ENCODE assay signal across 14 cellular contexts in the genomic region with DNA sequence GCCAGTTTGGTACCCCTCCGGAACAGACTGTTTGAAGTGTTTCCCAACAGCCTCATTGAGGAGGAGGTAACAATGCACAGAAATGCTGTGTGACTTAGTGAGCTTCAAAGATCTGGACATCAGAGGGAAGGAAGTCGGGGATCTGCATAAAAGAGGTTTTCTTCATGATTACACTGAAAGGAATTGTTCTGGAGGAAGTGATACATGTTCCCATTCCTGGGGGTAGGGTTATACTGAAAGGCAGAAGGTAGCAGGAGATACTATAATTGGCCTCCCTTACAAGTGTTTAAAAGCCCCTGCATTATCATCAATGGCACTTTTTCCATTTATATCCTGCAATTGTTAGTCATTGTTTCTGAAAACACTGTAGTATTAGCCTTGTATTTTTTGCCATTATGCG.
DNase-seq lines count a peak whose midpoint lies in the region; ATAC-seq, FAIRE-seq and TF ChIP-seq lines count a peak whose summit lies in the region.
"Had no signal": no experiment of that assay in that cellular context is flagged by ENCODE, and none has a peak within 500 bp of the region (broad histone marks: within the 10 kb centered on the region; RNA-seq: fewer than 3 reads in every experiment).

No MANE protein-coding gene starts in this region.

- no peak for TF ChIP-seq POLR2A in H1 (IDR thresholded peaks at IDR 0.05; ENCODE audit: control extremely low read depth in 1 of 2, low read depth in 2 of 2, low read length in 2 of 2)

- H4K8ac ChIP-seq in H1 (ENCODE audit: extremely low read depth, insufficient read depth, low read length): no peak overlapping the region

- no peak overlapping the region for H3K23ac ChIP-seq in H1 (ENCODE audit: insufficient read length)

- no peak for FAIRE-seq in H1 (lab: Jason Lieb, UNC)
- FAIRE-seq in kidney (lab: Jason Lieb, UNC): no peak
- FAIRE-seq: GM12878, GM18507 had no signal

- no peaks in the 10 kb centered on the region for H3K27me3 Mint-ChIP-seq in HFFc6 (ENCODE audit: insufficient read depth)

- H3K36me3 ChIP-seq in H1 (ENCODE audit: control insufficient read depth in 2 of 4, insufficient read depth in 4 of 4, low read length in 3 of 4) (no peaks in the 10 kb centered on the region), skeletal muscle satellite cell (ENCODE audit: insufficient read depth, low read length) (no peaks in the 10 kb centered on the region), kidney (ENCODE audit: control insufficient read depth in 1 of 2, insufficient read depth in 2 of 2, low read length in 2 of 2) (no peaks in the 10 kb centered on the region)

- CTCF ChIA-PET in H1 (lab: Charles Lee; ENCODE audit: partially characterized antibody): no interaction called here

- DNase-seq in HFFc6 (peak; percentile 7), H1 (ENCODE audit: low read depth in 1 of 2, low spot score in 2 of 2) (no peak), iris pigment epithelial cell (ENCODE audit: low read depth) (peak; percentile 63), NCI-H2227 treated with DMSO at 0.1 percent for 48 hours (lab: John Stamatoyannopoulos, UW) (no peak), kidney (no peak)
- DNase-seq: CD8-positive, alpha-beta T cell; KG1; NCI-H1092; NCI-H446; NCI-H748 treated with DMSO at 0.1 percent for 48 hours had no signal

- no peak overlapping the region for H2BK20ac ChIP-seq in H1 (ENCODE audit: low read length)

- intact Hi-C loops in kidney (cut with DNase I): no loop called here

- no peak for TF ChIP-seq RAD21 in H1 (IDR thresholded peaks at IDR 0.05 in 1 of 2, conservative IDR thresholded peaks at IDR 0.05 in 1 of 2; ENCODE audit: low read depth in 2 of 2, low read length in 2 of 2)

- no peaks in the 10 kb centered on the region for H3K23me2 ChIP-seq in H1 (ENCODE audit: low read depth, low read length)

- no peaks in the 10 kb centered on the region for H3K27me3 ChIP-seq in H1 (replicated peaks in 1 of 4; ENCODE audit: control insufficient read depth in 3 of 4, extremely low read depth in 1 of 4, insufficient read depth in 3 of 4, low read length in 3 of 4)
- no peaks in the 10 kb centered on the region for H3K27me3 ChIP-seq in skeletal muscle satellite cell (ENCODE audit: control insufficient read depth, insufficient read depth, low read length)

- H3K4me1 ChIP-seq in H1 (replicated peaks in 1 of 4; ENCODE audit: control insufficient read depth in 3 of 4, insufficient read depth in 4 of 4, low read length in 3 of 4) (peaks cover 0 to 2% (median 0%) of the 10 kb centered on the region in 4 experiments; a peak in 1 of 7 replicates), skeletal muscle satellite cell (ENCODE audit: control insufficient read depth, insufficient read depth, low read length) (peaks cover 52% of the 10 kb centered on the region), kidney (ENCODE audit: control insufficient read depth in 1 of 2, insufficient read depth in 1 of 2, low read depth in 1 of 2, low read length in 2 of 2) (no peaks in the 10 kb centered on the region)

- no peak for TF ChIP-seq CTCF in HFFc6 (IDR thresholded peaks at IDR 0.05)
- no peak for TF ChIP-seq CTCF in H1 (IDR thresholded peaks at IDR 0.05; ENCODE audit: control extremely low read depth in 1 of 3, insufficient read depth in 1 of 3, low read depth in 1 of 3, low read length in 3 of 3)
- no peak for TF ChIP-seq CTCF in kidney (IDR thresholded peaks at IDR 0.05; ENCODE audit: borderline replicate concordance, extremely low read depth, insufficient read depth)

- no peaks in the 10 kb centered on the region for H3K79me1 ChIP-seq in H1 (ENCODE audit: low read depth, low read length)

- no peaks in the 10 kb centered on the region for H3K36me3 Mint-ChIP-seq in HFFc6 (ENCODE audit: low read depth)
- H3K36me3 Mint-ChIP-seq: CD8-positive, alpha-beta T cell had no signal

- H2BK15ac ChIP-seq in H1 (ENCODE audit: low read length): no peak overlapping the region

- TF ChIP-seq EP300 in H1 (IDR thresholded peaks at IDR 0.05; ENCODE audit: borderline replicate concordance in 1 of 2, low read depth in 2 of 2, low read length in 2 of 2): no peak

- no peak overlapping the region for H3K14ac ChIP-seq in H1 (ENCODE audit: insufficient read length)

- no peak overlapping the region for H2BK5ac ChIP-seq in H1 (ENCODE audit: low read depth, low read length)

- no peak overlapping the region for H2BK120ac ChIP-seq in H1 (replicated peaks; ENCODE audit: low read depth, low read length)

- no peak overlapping the region for H3K4ac ChIP-seq in H1 (replicated peaks; ENCODE audit: insufficient read length, low read depth, low read length)

- H3K4me2 ChIP-seq in H1 (ENCODE audit: insufficient read depth in 1 of 2, low read depth in 2 of 2, low read length in 2 of 2) (no peak overlapping the region), skeletal muscle satellite cell (ENCODE audit: low read length) (peak overlapping the region; percentile 10)

- WGBS in H1 (ENCODE audit: extremely low coverage in 1 of 2, insufficient coverage in 1 of 2, insufficient read length in 1 of 2, insufficient replicate concordance in 2 of 2, low coverage in 1 of 2, low lambda C conversion rate in 2 of 2, missing lambda C conversion rate in 1 of 2), 2 experiments: 87% methylated on average over 3 of the region's 3 CpGs; no CpG with 5 or more reads in 1 of the 2 experiments

- no peaks in the 10 kb centered on the region for H3K9me3 Mint-ChIP-seq in HFFc6
- H3K9me3 Mint-ChIP-seq: CD8-positive, alpha-beta T cell had no signal

- no peaks in the 10 kb centered on the region for H3K79me2 ChIP-seq in H1 (ENCODE audit: control insufficient read depth in 1 of 2, insufficient read depth in 2 of 2, low read length in 2 of 2)

- peak overlapping the region; percentile 58 for H3K4me3 Mint-ChIP-seq in HFFc6
- H3K4me3 Mint-ChIP-seq: CD8-positive, alpha-beta T cell had no signal

- POLR2A ChIA-PET in H1 (lab: Charles Lee; ENCODE audit: partially characterized antibody): no interaction called here

- no peak overlapping the region for H2BK12ac ChIP-seq in H1 (ENCODE audit: low read depth, low read length)

- no peak for ATAC-seq in HG03469 (IDR thresholded peaks at IDR 0.05; ENCODE audit: unreplicated experiment)
- ATAC-seq: CD8-positive, alpha-beta T cell; GM12878 had no signal

- no peak overlapping the region for H4K5ac ChIP-seq in H1 (ENCODE audit: insufficient read length, low read depth, low read length)

- peak overlapping the region; percentile 64; the same call in 1 of the 2 replicates for H2AFZ ChIP-seq in H1 (ENCODE audit: low read length)

- H3K9ac ChIP-seq in H1 (replicated peaks in 1 of 4; ENCODE audit: extremely low read depth in 1 of 4, low read depth in 3 of 4, low read length in 3 of 4) (no peak overlapping the region), skeletal muscle satellite cell (ENCODE audit: low read depth, low read length) (no peak overlapping the region), kidney (ENCODE audit: low read length in 2 of 2) (no peak overlapping the region)

- no peak overlapping the region for H4K91ac ChIP-seq in H1 (replicated peaks; ENCODE audit: insufficient read length, low read length)

- H3K27ac ChIP-seq in H1 (ENCODE audit: low read depth, low read length) (no peak overlapping the region), kidney (ENCODE audit: low read depth in 2 of 2, low read length in 2 of 2) (no peak overlapping the region)

- no peak overlapping the region for H3K4me3 ChIP-seq in H1 (ENCODE audit: extremely low read depth in 1 of 4, insufficient read depth in 2 of 4, low read depth in 3 of 4, low read length in 4 of 4)
- peak overlapping the region; percentile 13 for H3K4me3 ChIP-seq in skeletal muscle satellite cell (ENCODE audit: low read length)
- no peak overlapping the region for H3K4me3 ChIP-seq in kidney (ENCODE audit: low read length in 2 of 2)
- H3K4me3 ChIP-seq: GM12878 had no signal

- no peaks in the 10 kb centered on the region for H3K9me3 ChIP-seq in H1 (ENCODE audit: insufficient read depth in 2 of 2, low read depth in 1 of 2, low read length in 1 of 2)
- no peaks in the 10 kb centered on the region for H3K9me3 ChIP-seq in skeletal muscle satellite cell (replicated peaks; ENCODE audit: low read length)
- H3K9me3 ChIP-seq in kidney (ENCODE audit: control insufficient read depth in 1 of 2, low read length in 2 of 2): no peaks in the 10 kb centered on the region

- H3K4me1 Mint-ChIP-seq in HFFc6 (ENCODE audit: low read depth): peaks cover 86% of the 10 kb centered on the region

- H3K18ac ChIP-seq in H1 (ENCODE audit: extremely low read depth, low read length): no peak overlapping the region

- no peak overlapping the region for H3K56ac ChIP-seq in H1 (replicated peaks; ENCODE audit: insufficient read length, low read depth, low read length)

- H2AK5ac ChIP-seq in H1 (ENCODE audit: low read depth, low read length): no peak overlapping the region

- no peaks in the 10 kb centered on the region for H4K20me1 ChIP-seq in H1 (replicated peaks in 1 of 2; ENCODE audit: control insufficient read depth in 1 of 2, insufficient read depth in 2 of 2, low read length in 2 of 2)

- peak overlapping the region; percentile 49 for H3K27ac Mint-ChIP-seq in HFFc6
- H3K27ac Mint-ChIP-seq: CD8-positive, alpha-beta T cell had no signal

TF ChIP-seq in H1, 55 proteins besides CTCF, POLR2A, EP300 and RAD21 (continues in another document):
- no peak for TF ChIP-seq ZNF274 (IDR thresholded peaks at IDR 0.05; ENCODE audit: borderline replicate concordance, extremely low read depth, low read length)
- no peak for TF ChIP-seq TAF7 (optimal IDR thresholded peaks at IDR 0.05; ENCODE audit: borderline replicate concordance, low read depth, low read length)
- no peak for TF ChIP-seq JUND (IDR thresholded peaks at IDR 0.05; ENCODE audit: low read length)
- TF ChIP-seq RBBP5 (IDR thresholded peaks at IDR 0.05; ENCODE audit: borderline replicate concordance, low read depth, low read length): no peak
- TF ChIP-seq RFX5 (IDR thresholded peaks at IDR 0.05; ENCODE audit: borderline replicate concordance, low read depth, low read length): no peak
- TF ChIP-seq CHD2 (IDR thresholded peaks at IDR 0.05; ENCODE audit: low read length): no peak
- no peak for TF ChIP-seq MAX (IDR thresholded peaks at IDR 0.05)
- no peak for TF ChIP-seq ATF3 (IDR thresholded peaks at IDR 0.05; ENCODE audit: insufficient read depth, low read depth, low read length)
- no peak for TF ChIP-seq POLR2AphosphoS5 (IDR thresholded peaks at IDR 0.05; ENCODE audit: low read depth, low read length)
- TF ChIP-seq EGR1 (IDR thresholded peaks at IDR 0.05; ENCODE audit: borderline replicate concordance, low read depth, low read length): no peak
- no peak for TF ChIP-seq TEAD4 (IDR thresholded peaks at IDR 0.05; ENCODE audit: low read depth, low read length)
- TF ChIP-seq HDAC2 (IDR thresholded peaks at IDR 0.05; ENCODE audit: borderline replicate concordance in 1 of 2, low read depth in 2 of 2, low read length in 2 of 2): no peak

Comparison
In these comparisons a context has a peak if more than half of its experiments do, and no peak if none do; other contexts are left out.
1. DNase-seq: peak in HFFc6 (single experiment) and iris pigment epithelial cell (single experiment); none in H1 (0 of 2), NCI-H2227 treated with DMSO at 0.1 percent for 48 hours (single experiment) and kidney (single experiment).